8 cellular contexts compared by ENCODE assay signal in genomic region chr2:96636772-96637171, GRCh38. TPM values are rescaled to one million over a fixed set of nuclear protein-coding genes. Genes with fewer than 3 reads are reported as not detected.
DNase-seq lines count a peak whose midpoint lies in the region; ATAC-seq and TF ChIP-seq lines count a peak whose summit lies in the region.

No MANE protein-coding gene starts in this region.

- no peaks in the 10 kb centered on the region for H3K9me3 ChIP-seq in DND-41 (ENCODE audit: insufficient read depth, low read length, severe bottlenecking)
- H3K9me3 ChIP-seq in esophagus (ENCODE audit: control insufficient read depth in 2 of 2, insufficient read depth in 1 of 2, low read depth in 1 of 2, low read length in 1 of 2), result no peaks in the 10 kb centered on the region
- H3K9me3 ChIP-seq in osteoblast (ENCODE audit: low read depth, low read length), result no peaks in the 10 kb centered on the region

- H3K4me3 ChIP-seq in DND-41 (ENCODE audit: low read depth in 1 of 2, low read length in 2 of 2) (peak overlapping the region; percentile 76 to 80), esophagus (ENCODE audit: low read depth in 1 of 2, low read length in 2 of 2) (peak overlapping the region; percentile 72 to 76), osteoblast (ENCODE audit: insufficient read depth, low read length) (peak overlapping the region; percentile 92)

- peaks cover 16% of the 10 kb centered on the region for H4K20me1 ChIP-seq in DND-41 (ENCODE audit: insufficient read depth, low read length)
- H4K20me1 ChIP-seq in osteoblast (ENCODE audit: insufficient read depth, low read length), result no peaks in the 10 kb centered on the region

- no peaks in the 10 kb centered on the region for H3K27me3 ChIP-seq in DND-41 (ENCODE audit: insufficient read depth, low read length, poor library complexity)
- H3K27me3 ChIP-seq in esophagus (ENCODE audit: control insufficient read depth in 1 of 2, insufficient read depth in 2 of 2, low read length in 2 of 2), result no peaks in the 10 kb centered on the region
- H3K27me3 ChIP-seq in osteoblast (ENCODE audit: insufficient read depth, low read length), result no peaks in the 10 kb centered on the region

- H3K4me1 ChIP-seq in DND-41 (ENCODE audit: insufficient read depth, low read length), result peaks cover 34% of the 10 kb centered on the region
- H3K4me1 ChIP-seq in esophagus (ENCODE audit: control insufficient read depth in 2 of 2, insufficient read depth in 2 of 2, low read length in 1 of 2), result peaks cover 2 to 6% of the 10 kb centered on the region in 2 donors
- H3K4me1 ChIP-seq in osteoblast (ENCODE audit: insufficient read depth, low read length), result peaks cover 34% of the 10 kb centered on the region

- H3K4me2 ChIP-seq in DND-41 (ENCODE audit: insufficient read depth, low read length) (peak overlapping the region; percentile 88), osteoblast (ENCODE audit: insufficient read depth, low read length) (peak overlapping the region; percentile 99)

- H2AFZ ChIP-seq in DND-41 (ENCODE audit: low read depth, low read length) (peak overlapping the region; percentile 71; the same call in 1 of the 2 replicates), osteoblast (ENCODE audit: low read length) (no peak overlapping the region)

- 24 to 44% methylated on average over 10 of the region's 10 CpGs for WGBS in esophagus, 2 donors

- H3K36me3 ChIP-seq in DND-41 (ENCODE audit: insufficient read depth, low read length), result peaks cover 52% of the 10 kb centered on the region
- H3K36me3 ChIP-seq in esophagus (ENCODE audit: control insufficient read depth in 2 of 2, insufficient read depth in 2 of 2, low read length in 1 of 2), result no peaks in the 10 kb centered on the region
- H3K36me3 ChIP-seq in osteoblast (ENCODE audit: insufficient read depth, low read length), result peaks cover 14% of the 10 kb centered on the region

- DNase-seq in DND-41 (peak; percentile 29), RKO (ENCODE audit: low spot score) (peak; percentile 12), osteoblast (ENCODE audit: insufficient read length, low spot score, missing footprints) (peak; percentile 19), NCI-H345 (lab: John Stamatoyannopoulos, UW) (no peak)

- ATAC-seq in DND-41 (ENCODE audit: insufficient read depth, low read depth) (peak; percentile 28; the same call in 2 of the 3 replicates), GM21360 (IDR thresholded peaks at IDR 0.05; ENCODE audit: unreplicated experiment) (no peak), HG02610 (IDR thresholded peaks at IDR 0.05; ENCODE audit: unreplicated experiment) (no peak), HG02840 (IDR thresholded peaks at IDR 0.05; ENCODE audit: low FRiP score, unreplicated experiment) (no peak)

- H3K79me2 ChIP-seq in DND-41 (ENCODE audit: insufficient read depth, low read length), result peaks cover 63% of the 10 kb centered on the region
- peaks cover 46% of the 10 kb centered on the region for H3K79me2 ChIP-seq in osteoblast (ENCODE audit: insufficient read depth, low read length)

- H3K27ac ChIP-seq in DND-41 (ENCODE audit: low read length), result peak overlapping the region; percentile 83
- peak overlapping the region; percentile 95 to 96 for H3K27ac ChIP-seq in esophagus (ENCODE audit: low read depth in 2 of 2, low read length in 1 of 2)
- H3K27ac ChIP-seq in osteoblast (ENCODE audit: low read depth, low read length), result peak overlapping the region; percentile 95

- peak overlapping the region; percentile 82 for H3K9ac ChIP-seq in DND-41 (ENCODE audit: low read depth, low read length)

- TF ChIP-seq CTCF in DND-41 (IDR thresholded peaks at IDR 0.05; ENCODE audit: borderline replicate concordance, extremely low read depth, low read length, poor library complexity, severe bottlenecking), result no peak
- no peak for TF ChIP-seq CTCF in osteoblast (IDR thresholded peaks at IDR 0.05; ENCODE audit: extremely low read depth, low read depth, low read length)

RNA-seq across cellular contexts. Expression of gene KANSL3, which starts 1.3 kb away (rescaled TPM):
- 10 to 100 TPM; 11.9 to 17.2 TPM for polyA plus RNA-seq in esophagus
- total RNA-seq in osteoblast, result 46.9 and 50.3 TPM in 2 replicates

RNA-seq across cellular contexts. Expression of gene FER1L5, which starts 5.8 kb away (rescaled TPM):
- polyA plus RNA-seq in esophagus, result under 1 TPM; 0.02 to 0.20 TPM
- total RNA-seq in osteoblast, result 1.1 and 1.2 TPM in 2 replicates
